Comparison of ENCODE assay signal across 11 cellular contexts in the genomic region with DNA sequence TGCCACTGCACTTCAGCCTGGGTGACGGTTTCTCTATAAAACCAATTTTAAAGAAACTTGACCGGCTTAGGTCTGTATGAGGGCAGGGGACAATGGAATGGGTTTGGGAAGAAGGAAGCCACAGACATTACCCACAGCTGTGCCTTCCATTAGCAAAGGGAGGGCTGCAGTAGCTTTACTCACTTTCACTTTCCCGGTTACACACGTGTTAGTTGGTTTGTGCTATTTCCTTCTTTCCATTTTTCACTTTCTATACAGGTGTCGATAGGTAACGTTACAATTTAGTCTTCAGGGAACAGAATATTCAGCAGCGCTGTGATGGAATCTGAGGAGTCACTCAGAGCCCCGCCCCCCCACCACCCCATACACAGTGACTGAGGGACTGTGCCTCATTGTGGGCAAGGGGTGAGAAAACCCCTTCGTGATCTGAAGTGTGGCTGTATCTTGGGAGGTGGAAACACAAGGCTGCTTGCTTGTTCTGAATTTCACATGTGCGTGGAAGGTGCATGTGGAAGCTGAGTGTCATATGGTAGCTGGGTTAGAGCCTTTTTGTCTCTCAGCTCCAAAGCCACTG. TPM values are rescaled to one million over a fixed set of nuclear protein-coding genes. Genes with fewer than 3 reads are reported as not detected.
DNase-seq lines count a peak whose midpoint lies in the region; ATAC-seq and TF ChIP-seq lines count a peak whose summit lies in the region.
"Had no signal": no experiment of that assay in that cellular context is flagged by ENCODE, and none has a peak within 500 bp of the region (broad histone marks: within the 10 kb centered on the region; RNA-seq: fewer than 3 reads in every experiment).

No MANE protein-coding gene starts in this region.

- no peak for TF ChIP-seq POLR2A in prostate gland (IDR thresholded peaks at IDR 0.05)

- WGBS in prostate gland, result 76% methylated on average over 10 of the region's 10 CpGs

- peak; percentile 41 for ATAC-seq in HG02759 (IDR thresholded peaks at IDR 0.05; ENCODE audit: unreplicated experiment)

- H3K4me1 ChIP-seq in prostate gland (replicated peaks), result no peaks in the 10 kb centered on the region

- no peaks in the 10 kb centered on the region for H3K9me3 Mint-ChIP-seq in activated CD4-positive, alpha-beta T cell treated with anti-CD3 and anti-CD28 coated beads, Interleukin-2, amount 10 ng/mL, durations not matched to agents 24 days and 14 days
- no peaks in the 10 kb centered on the region for H3K9me3 Mint-ChIP-seq in T-helper 2 cell treated with Interferon-gamma antibody and Interleukin-4, amounts not matched to agents 5 μg/mL and 100 μg/mL, for 36 hours

- H3K27ac Mint-ChIP-seq in activated CD4-positive, alpha-beta T cell treated with anti-CD3 and anti-CD28 coated beads, Interleukin-2, amount 10 ng/mL, durations not matched to agents 24 days and 14 days, result no peak overlapping the region
- no peak overlapping the region for H3K27ac Mint-ChIP-seq in T-helper 2 cell treated with Interferon-gamma antibody and Interleukin-4, amounts not matched to agents 5 μg/mL and 100 μg/mL, for 36 hours

- H3K9me3 ChIP-seq in WERI-Rb-1 (ENCODE audit: severe bottlenecking) (no peaks in the 10 kb centered on the region), prostate gland (no peaks in the 10 kb centered on the region)

- no peaks in the 10 kb centered on the region for H3K27me3 ChIP-seq in WERI-Rb-1 (ENCODE audit: insufficient read depth, low read depth, severe bottlenecking)
- H3K27me3 ChIP-seq in prostate gland (replicated peaks; ENCODE audit: insufficient read depth), result no peaks in the 10 kb centered on the region

- H3K27me3 Mint-ChIP-seq in activated CD4-positive, alpha-beta T cell treated with anti-CD3 and anti-CD28 coated beads, Interleukin-2, amount 10 ng/mL, durations not matched to agents 24 days and 14 days, result peaks cover 43% of the 10 kb centered on the region
- H3K27me3 Mint-ChIP-seq in T-helper 2 cell treated with Interferon-gamma antibody and Interleukin-4, amounts not matched to agents 5 μg/mL and 100 μg/mL, for 36 hours (ENCODE audit: low read depth), result peaks cover 37% of the 10 kb centered on the region

- H3K4me3 ChIP-seq in WERI-Rb-1 (ENCODE audit: low read depth, low read length) (no peak overlapping the region), prostate gland (no peak overlapping the region)

- H3K36me3 Mint-ChIP-seq in activated CD4-positive, alpha-beta T cell treated with anti-CD3 and anti-CD28 coated beads, Interleukin-2, amount 10 ng/mL, durations not matched to agents 24 days and 14 days (ENCODE audit: low read depth), result no peaks in the 10 kb centered on the region
- H3K36me3 Mint-ChIP-seq in T-helper 2 cell treated with Interferon-gamma antibody and Interleukin-4, amounts not matched to agents 5 μg/mL and 100 μg/mL, for 36 hours (ENCODE audit: low read depth), result no peaks in the 10 kb centered on the region

- H3K27ac ChIP-seq in WERI-Rb-1, result no peak overlapping the region
- no peak overlapping the region for H3K27ac ChIP-seq in prostate gland

- DNase-seq in activated CD4-positive, alpha-beta T cell treated with anti-CD3 and anti-CD28 coated beads, Interleukin-2, amount 10 ng/mL, durations not matched to agents 24 days and 14 days, result no peak
- DNase-seq in activated CD4-positive, alpha-beta T cell treated with anti-CD3 and anti-CD28 coated beads for 4 hours, result no peak
- peak; percentile 32 for DNase-seq in activated naive CD4-positive, alpha-beta T cell treated with anti-CD3 and anti-CD28 coated beads, Interleukin-2, amount 50 U/mL, for 16 hours
- DNase-seq in stimulated activated CD4-positive, alpha-beta T cell treated with anti-CD3 and anti-CD28 coated beads, Interleukin-4, amount 100 ng/mL, for 4 hours, result peak; percentile 20 to 33
- DNase-seq in WERI-Rb-1 (no peak), prostate gland (ENCODE audit: low spot score) (no peak)
- no peak for DNase-seq in T-helper 2 cell treated with Interferon-gamma antibody and Interleukin-4, amounts not matched to agents 5 μg/mL and 100 μg/mL, for 36 hours (ENCODE audit: low spot score)
- DNase-seq: NCI-H1930, retina, SHP77 had no signal

- H3K4me3 Mint-ChIP-seq in activated CD4-positive, alpha-beta T cell treated with anti-CD3 and anti-CD28 coated beads, Interleukin-2, amount 10 ng/mL, durations not matched to agents 24 days and 14 days, result peak overlapping the region; percentile 28
- H3K4me3 Mint-ChIP-seq in T-helper 2 cell treated with Interferon-gamma antibody and Interleukin-4, amounts not matched to agents 5 μg/mL and 100 μg/mL, for 36 hours, result no peak overlapping the region

- peaks cover 8% of the 10 kb centered on the region for H3K4me1 Mint-ChIP-seq in activated CD4-positive, alpha-beta T cell treated with anti-CD3 and anti-CD28 coated beads, Interleukin-2, amount 10 ng/mL, durations not matched to agents 24 days and 14 days
- H3K4me1 Mint-ChIP-seq in T-helper 2 cell treated with Interferon-gamma antibody and Interleukin-4, amounts not matched to agents 5 μg/mL and 100 μg/mL, for 36 hours (ENCODE audit: low read depth), result peaks cover 8% of the 10 kb centered on the region

- TF ChIP-seq CTCF in WERI-Rb-1 (IDR thresholded peaks at IDR 0.05; ENCODE audit: low read depth, low read length) (no peak), prostate gland (IDR thresholded peaks at IDR 0.05) (no peak)

- H3K36me3 ChIP-seq in WERI-Rb-1, result no peaks in the 10 kb centered on the region
- no peaks in the 10 kb centered on the region for H3K36me3 ChIP-seq in prostate gland

- intact Hi-C loops in activated CD4-positive, alpha-beta T cell treated with anti-CD3 and anti-CD28 coated beads, Interleukin-2, amount 10 ng/mL, durations not matched to agents 24 days and 14 days (cut with micrococcal nuclease), result no loop called here
- intact Hi-C loops in prostate gland (cut with DNase I), result no loop called here

RNA-seq across cellular contexts. Expression of gene RPL32, which starts 44.8 kb away (rescaled TPM):
- total RNA-seq in activated CD4-positive, alpha-beta T cell treated with anti-CD3 and anti-CD28 coated beads, Interleukin-2, amount 10 ng/mL, durations not matched to agents 24 days and 14 days, result 2,085 and 2,113 TPM in 2 replicates
- 1,000 to 10,000 TPM in 1 of 2 donors, 100 to 1,000 TPM in 1; 851 to 1,881 TPM for total RNA-seq in prostate gland

Comparison
In these comparisons a context has a peak if more than half of its experiments do, and no peak if none do; other contexts are left out.
1. DNase-seq: peak in activated naive CD4-positive, alpha-beta T cell treated with anti-CD3 and anti-CD28 coated beads, Interleukin-2, amount 50 U/mL, for 16 hours (single experiment) and stimulated activated CD4-positive, alpha-beta T cell treated with anti-CD3 and anti-CD28 coated beads, Interleukin-4, amount 100 ng/mL, for 4 hours (2 of 2); none in activated CD4-positive, alpha-beta T cell treated with anti-CD3 and anti-CD28 coated beads, Interleukin-2, amount 10 ng/mL, durations not matched to agents 24 days and 14 days (single experiment), activated CD4-positive, alpha-beta T cell treated with anti-CD3 and anti-CD28 coated beads for 4 hours (0 of 2), WERI-Rb-1 (single experiment), T-helper 2 cell treated with Interferon-gamma antibody and Interleukin-4, amounts not matched to agents 5 μg/mL and 100 μg/mL, for 36 hours (single experiment) and prostate gland (single experiment).